Comparison of ENCODE assay signal across 17 cellular contexts in the genomic region with DNA sequence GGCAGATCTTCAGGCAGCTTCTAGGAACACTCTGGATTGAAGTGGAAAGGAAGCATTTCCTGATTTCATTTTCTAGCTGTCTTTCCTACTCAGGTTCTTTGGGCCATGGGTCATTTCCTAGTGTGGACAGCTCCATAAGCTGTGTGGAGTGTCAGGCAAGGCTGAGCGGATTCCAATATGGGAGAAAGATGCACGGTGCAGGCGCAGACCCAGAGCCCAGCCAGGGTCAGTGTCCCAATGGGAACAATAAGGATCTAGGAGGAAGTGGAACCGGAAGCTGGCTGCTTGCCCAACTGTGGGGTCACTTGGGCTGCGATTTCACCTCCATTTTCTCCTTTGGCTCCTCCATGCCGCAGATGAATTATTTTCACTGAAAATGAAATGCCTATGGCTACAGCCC.
DNase-seq lines count a peak whose midpoint lies in the region; ATAC-seq and TF ChIP-seq lines count a peak whose summit lies in the region.
"Had no signal": no experiment of that assay in that cellular context is flagged by ENCODE, and none has a peak within 500 bp of the region (broad histone marks: within the 10 kb centered on the region; RNA-seq: fewer than 3 reads in every experiment).

No MANE protein-coding gene starts in this region.

- H3K27ac ChIP-seq in right atrium auricular region (no peak overlapping the region), esophagus muscularis mucosa (replicated peaks in 1 of 4) (no peak overlapping the region)
- H3K27ac ChIP-seq: A549, KMS-11, SJSA1 had no signal

- TF ChIP-seq CTCF in right atrium auricular region (IDR thresholded peaks at IDR 0.05), result no peak
- no peak for TF ChIP-seq CTCF in esophagus muscularis mucosa (IDR thresholded peaks at IDR 0.05)

- ATAC-seq in left ventricle myocardium superior (peak; percentile 30), HG03139 (IDR thresholded peaks at IDR 0.05; ENCODE audit: unreplicated experiment) (no peak)
- ATAC-seq: A549, PC-3 had no signal

- H3K4me3 ChIP-seq in right atrium auricular region (no peak overlapping the region), esophagus muscularis mucosa (no peak overlapping the region)
- H3K4me3 ChIP-seq: A549, SJSA1 had no signal

- no peak for TF ChIP-seq EP300 in esophagus muscularis mucosa (IDR thresholded peaks at IDR 0.05)

- TF ChIP-seq POLR2A in esophagus muscularis mucosa (IDR thresholded peaks at IDR 0.05; ENCODE audit: low read depth), result no peak

- DNase-seq in left ventricle myocardium superior (peak; percentile 53), right atrium auricular region (ENCODE audit: low spot score) (no peak), esophagus muscularis mucosa (ENCODE audit: extremely low spot score) (peak; percentile 42), NCI-H2227 (lab: John Stamatoyannopoulos, UW; ENCODE audit: unreplicated experiment) (no peak), GDM1 (lab: John Stamatoyannopoulos, UW) (no peak)
- DNase-seq: DMS79, H7, HFFc6, NCI-H1417, NCI-H187 treated with DMSO at 0.1 percent for 48 hours, NCI-H526, PC-3 had no signal

- H3K27me3 ChIP-seq in right atrium auricular region (no peaks in the 10 kb centered on the region), esophagus muscularis mucosa (peaks cover 0 to 67% (median 0%) of the 10 kb centered on the region in 4 donors)
- H3K27me3 ChIP-seq: SJSA1 had no signal

- intact Hi-C loops in left ventricle myocardium superior (cut with micrococcal nuclease), result no loop called here
- intact Hi-C loops in esophagus muscularis mucosa (cut with DNase I), result no loop called here

- WGBS in esophagus muscularis mucosa, result 84% methylated on average over 6 of the region's 6 CpGs

- no peaks in the 10 kb centered on the region for H3K36me3 ChIP-seq in right atrium auricular region
- peaks cover 0 to 8% (median 0%) of the 10 kb centered on the region in 4 donors for H3K36me3 ChIP-seq in esophagus muscularis mucosa
- H3K36me3 ChIP-seq: SJSA1 had no signal

- no peaks in the 10 kb centered on the region for H3K9me3 ChIP-seq in right atrium auricular region
- no peaks in the 10 kb centered on the region for H3K9me3 ChIP-seq in esophagus muscularis mucosa
- H3K9me3 ChIP-seq: A549, SJSA1 had no signal

- H3K4me1 ChIP-seq in right atrium auricular region, result peaks cover 0 to 13% of the 10 kb centered on the region in 2 donors
- H3K4me1 ChIP-seq in esophagus muscularis mucosa, result peaks cover 0 to 10% (median 8%) of the 10 kb centered on the region in 4 donors
- H3K4me1 ChIP-seq: A549, SJSA1 had no signal

TF ChIP-seq in PFSK-1, 5 proteins besides CTCF, POLR2A, EP300 and RAD21:
- TF ChIP-seq REST (IDR thresholded peaks at IDR 0.05; ENCODE audit: insufficient read depth in 1 of 2, low read depth in 2 of 2, low read length in 2 of 2) (peak; percentile 59 to 84), SIN3A (IDR thresholded peaks at IDR 0.05; ENCODE audit: borderline replicate concordance, insufficient read depth, low read length) (no peak), TAF1 (IDR thresholded peaks at IDR 0.05; ENCODE audit: borderline replicate concordance, insufficient read depth, low read length) (no peak), FOXP2 (optimal IDR thresholded peaks at IDR 0.05; ENCODE audit: borderline replicate concordance, extremely low read depth, extremely low read length, insufficient read depth) (no peak), POLR2AphosphoS5 (IDR thresholded peaks at IDR 0.05; ENCODE audit: low read depth, low read length) (no peak)

Comparison
In these comparisons a context has a peak if more than half of its experiments do, and no peak if none do; other contexts are left out.
1. DNase-seq: peak in left ventricle myocardium superior (single experiment) and esophagus muscularis mucosa (single experiment); none in right atrium auricular region (single experiment), NCI-H2227 (single experiment) and GDM1 (single experiment).